32 cellular contexts compared by ENCODE assay signal in the genomic region with DNA sequence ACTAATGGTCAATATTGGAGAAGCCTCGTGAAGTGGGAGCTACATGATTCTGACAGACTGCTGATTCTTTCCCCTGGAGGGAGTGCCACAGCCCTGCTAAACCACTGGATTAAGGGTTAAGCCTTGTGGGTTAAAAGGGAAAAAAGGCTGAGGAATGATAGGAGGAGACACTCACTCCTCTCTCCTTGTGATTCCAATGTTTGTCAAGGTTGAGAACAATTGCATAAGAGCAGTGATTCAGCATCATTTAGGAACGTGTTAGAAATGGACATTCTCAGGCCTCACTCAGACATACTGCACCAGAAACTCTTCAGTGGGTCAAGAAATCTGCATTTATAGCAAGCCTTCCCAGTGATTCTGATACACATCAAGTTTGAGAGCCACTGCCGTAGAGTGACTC.
"Had no signal": no experiment of that assay in that cellular context is flagged by ENCODE, and none has a peak within 500 bp of the region (broad histone marks: within the 10 kb centered on the region; RNA-seq: fewer than 3 reads in every experiment).

No MANE protein-coding gene starts in this region.

- H3K4me3 ChIP-seq: adrenal gland, breast epithelium, colonic mucosa, dorsolateral prefrontal cortex, skin epidermis, stomach, suprapubic skin, transverse colon had no signal

- DNase-seq: activated CD4-positive, alpha-beta T cell treated with anti-CD3 and anti-CD28 coated beads for 36 hours; activated CD4-positive, alpha-beta T cell treated with anti-CD3 and anti-CD28 coated beads, Interleukin-2, amount 50 U/mL, for 4 hours; activated CD8-positive, alpha-beta memory T cell treated with anti-CD3 and anti-CD28 coated beads for 24 hours; activated CD8-positive, alpha-beta memory T cell treated with anti-CD3 and anti-CD28 coated beads, Interleukin-2, amount 50 U/mL, for 4 hours; activated T-cell treated with anti-CD3 and anti-CD28 coated beads, Interleukin-2, amount 50 U/mL, for 24 hours; adrenal gland; colonic mucosa; dorsolateral prefrontal cortex; effector memory CD8-positive, alpha-beta T cell; hippocampal formation; left ventricle myocardium superior; right cardiac atrium; stimulated activated CD4-positive, alpha-beta T cell treated with anti-CD3 and anti-CD28 coated beads, Interleukin-2, amount 100 ng/mL, for 24 hours; stomach; T-helper 1 cell; transverse colon had no signal

- H3K27me3 ChIP-seq: adrenal gland, breast epithelium, colonic mucosa had no signal

- H3K79me2 ChIP-seq: parathyroid adenoma had no signal

- ATAC-seq: activated CD4-positive, alpha-beta T cell treated with anti-CD3 and anti-CD28 coated beads for 36 hours; activated naive CD4-positive, alpha-beta T cell treated with anti-CD3 and anti-CD28 coated beads, Interleukin-2, amount 50 U/mL, for 72 hours; activated T-helper 17 cell treated with anti-CD3 and anti-CD28 coated beads, Interleukin-2, amount 50 U/mL, for 72 hours; effector memory CD8-positive, alpha-beta T cell; left ventricle myocardium superior; right cardiac atrium; stimulated activated effector memory CD8-positive, alpha-beta T cell treated with anti-CD3 and anti-CD28 coated beads, Interleukin-12 subunit alpha, Interleukin-12 subunit beta, amount 100 ng/mL, for 72 hours; WTC11 had no signal

- H3K27ac ChIP-seq: adrenal gland, breast epithelium, colonic mucosa, dorsolateral prefrontal cortex, epithelial cell of prostate, neutrophil, parathyroid adenoma, skin epidermis, stomach, suprapubic skin, transverse colon had no signal

- H3K27ac Mint-ChIP-seq: activated CD4-positive, alpha-beta T cell treated with anti-CD3 and anti-CD28 coated beads for 36 hours; activated naive CD4-positive, alpha-beta T cell treated with anti-CD3 and anti-CD28 coated beads, Interleukin-2, amount 50 U/mL, for 72 hours; activated T-cell treated with anti-CD3 and anti-CD28 coated beads, Interleukin-2, amount 50 U/mL, for 24 hours; activated T-helper 17 cell treated with anti-CD3 and anti-CD28 coated beads, Interleukin-2, amount 50 U/mL, for 72 hours; memory B cell; nephron; stimulated activated effector memory CD8-positive, alpha-beta T cell treated with anti-CD3 and anti-CD28 coated beads, Interleukin-12 subunit alpha, Interleukin-12 subunit beta, amount 100 ng/mL, for 72 hours; WTC11 had no signal

- H3K9me3 Mint-ChIP-seq: activated T-cell treated with anti-CD3 and anti-CD28 coated beads, Interleukin-2, amount 50 U/mL, for 24 hours; activated T-helper 17 cell treated with anti-CD3 and anti-CD28 coated beads, Interleukin-2, amount 50 U/mL, for 72 hours; effector memory CD8-positive, alpha-beta T cell; memory B cell; nephron; stimulated activated effector memory CD8-positive, alpha-beta T cell treated with anti-CD3 and anti-CD28 coated beads, Interleukin-12 subunit alpha, Interleukin-12 subunit beta, amount 100 ng/mL, for 72 hours; WTC11 had no signal

- H3K9ac ChIP-seq: parathyroid adenoma had no signal

- FAIRE-seq: astrocyte, frontal cortex, islet of Langerhans, urothelium cell line had no signal

- H3K4me1 ChIP-seq: adrenal gland, breast epithelium, colonic mucosa, parathyroid adenoma, stomach, suprapubic skin, transverse colon had no signal

- H2AFZ ChIP-seq: parathyroid adenoma had no signal

- H3K36me3 ChIP-seq: adrenal gland, breast epithelium, colonic mucosa, neutrophil, stomach, suprapubic skin, transverse colon had no signal

- H3K9me3 ChIP-seq: adrenal gland, breast epithelium, colonic mucosa, neutrophil, stomach, suprapubic skin, transverse colon had no signal

- H3K36me3 Mint-ChIP-seq: activated naive CD4-positive, alpha-beta T cell treated with anti-CD3 and anti-CD28 coated beads, Interleukin-2, amount 50 U/mL, for 72 hours; memory B cell; stimulated activated effector memory CD8-positive, alpha-beta T cell treated with anti-CD3 and anti-CD28 coated beads, Interleukin-12 subunit alpha, Interleukin-12 subunit beta, amount 100 ng/mL, for 72 hours; WTC11 had no signal

- H3K4me3 Mint-ChIP-seq: activated CD4-positive, alpha-beta T cell treated with anti-CD3 and anti-CD28 coated beads for 36 hours; activated T-cell treated with anti-CD3 and anti-CD28 coated beads, Interleukin-2, amount 50 U/mL, for 24 hours; activated T-helper 17 cell treated with anti-CD3 and anti-CD28 coated beads, Interleukin-2, amount 50 U/mL, for 72 hours; effector memory CD8-positive, alpha-beta T cell; memory B cell; nephron; stimulated activated effector memory CD8-positive, alpha-beta T cell treated with anti-CD3 and anti-CD28 coated beads, Interleukin-12 subunit alpha, Interleukin-12 subunit beta, amount 100 ng/mL, for 72 hours; WTC11 had no signal

- H3K4me1 Mint-ChIP-seq: activated CD4-positive, alpha-beta T cell treated with anti-CD3 and anti-CD28 coated beads for 36 hours; activated T-helper 17 cell treated with anti-CD3 and anti-CD28 coated beads, Interleukin-2, amount 50 U/mL, for 72 hours; memory B cell; stimulated activated effector memory CD8-positive, alpha-beta T cell treated with anti-CD3 and anti-CD28 coated beads, Interleukin-12 subunit alpha, Interleukin-12 subunit beta, amount 100 ng/mL, for 72 hours; WTC11 had no signal
